In the genomic region with DNA sequence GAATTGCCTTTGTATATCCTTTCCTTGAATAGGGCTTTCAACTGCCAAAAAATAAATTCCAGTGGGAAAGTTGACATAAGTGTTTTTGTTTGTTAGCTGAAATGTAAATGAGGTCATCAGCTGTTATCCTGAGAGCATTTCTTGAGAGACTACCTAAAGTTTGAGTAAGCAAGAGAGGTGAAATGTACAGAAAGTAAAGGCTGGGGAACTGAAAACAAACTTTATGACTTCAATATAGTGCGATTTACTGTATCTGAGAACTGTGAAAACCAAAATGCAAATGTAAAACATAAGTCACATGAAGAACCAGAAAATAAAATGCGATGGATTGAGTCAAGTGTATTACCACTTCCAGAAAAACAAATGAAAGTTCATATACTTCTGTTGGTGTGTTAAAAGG, we compare ENCODE assay signal across 16 cellular contexts.
DNase-seq lines count a peak whose midpoint lies in the region; ATAC-seq and TF ChIP-seq lines count a peak whose summit lies in the region.
"Had no signal": no experiment of that assay in that cellular context is flagged by ENCODE, and none has a peak within 500 bp of the region (broad histone marks: within the 10 kb centered on the region; RNA-seq: fewer than 3 reads in every experiment).

No MANE protein-coding gene starts in this region.

- H3K4me2 ChIP-seq in trophoblast cell (ENCODE audit: low read length) = no peak overlapping the region
- no peak overlapping the region for H3K4me2 ChIP-seq in PC-9
- H3K4me2 ChIP-seq: smooth muscle cell had no signal

- H4K12ac ChIP-seq in trophoblast cell (ENCODE audit: low read depth, low read length) = no peak overlapping the region

- H3K23ac ChIP-seq in trophoblast cell (ENCODE audit: low read length) = no peak overlapping the region

- H3K14ac ChIP-seq in trophoblast cell (ENCODE audit: low read length) = no peak overlapping the region

- H2AFZ ChIP-seq in trophoblast cell (ENCODE audit: insufficient read depth, low read length, poor library complexity) (no peak overlapping the region), PC-9 (no peak overlapping the region)

- no peak overlapping the region for H3K27ac ChIP-seq in trophoblast cell (ENCODE audit: low read depth, low read length)
- no peak overlapping the region for H3K27ac ChIP-seq in PC-9
- H3K27ac ChIP-seq: dorsolateral prefrontal cortex, tibial artery had no signal

- no peak overlapping the region for H4K8ac ChIP-seq in trophoblast cell (ENCODE audit: low read depth, low read length)

- no peaks in the 10 kb centered on the region for H3F3A ChIP-seq in PC-9 (ENCODE audit: insufficient read depth, low read depth)

- no peak overlapping the region for H4K91ac ChIP-seq in trophoblast cell (ENCODE audit: low read depth, low read length)

- H3K27me3 ChIP-seq in trophoblast cell (ENCODE audit: insufficient read depth, low read length) = no peaks in the 10 kb centered on the region
- no peaks in the 10 kb centered on the region for H3K27me3 ChIP-seq in PC-9 (ENCODE audit: insufficient read depth, low read depth)
- H3K27me3 ChIP-seq: BE2C, dorsolateral prefrontal cortex, tibial artery had no signal

- H2AK5ac ChIP-seq in trophoblast cell (ENCODE audit: low read length) = no peak overlapping the region

- DNase-seq in trophoblast cell (no peak), PC-9 (no peak)
- no peak for DNase-seq in activated CD4-positive, alpha-beta T cell treated with anti-CD3 and anti-CD28 coated beads for 1 hour
- DNase-seq in effector CD4-positive, alpha-beta T cell = no peak
- DNase-seq: activated CD4-positive, alpha-beta T cell treated with anti-CD3 and anti-CD28 coated beads, Interleukin-2, amount 50 U/mL, for 48 hours; activated T-cell treated with anti-CD3 and anti-CD28 coated beads, Interleukin-2, amount 50 U/mL, for 72 hours; BE2C; dorsolateral prefrontal cortex; KBM-7; NCI-H1048; NCI-H82; tibial artery had no signal

- no TSS peak for BruUV-seq in PC-9 (replicated peaks; lab: Mats Ljungman, UMichigan)

- no peak overlapping the region for H3K9ac ChIP-seq in trophoblast cell (ENCODE audit: low read length)

- H3K9me3 ChIP-seq in trophoblast cell (ENCODE audit: insufficient read depth, low read depth, low read length) (no peaks in the 10 kb centered on the region), PC-9 (ENCODE audit: insufficient read depth, low read depth) (no peaks in the 10 kb centered on the region)
- H3K9me3 ChIP-seq: BE2C, tibial artery had no signal

- no peak for TF ChIP-seq CTCF in PC-9 (conservative IDR thresholded peaks at IDR 0.05)

- no peaks in the 10 kb centered on the region for H3K36me3 ChIP-seq in trophoblast cell (ENCODE audit: control insufficient read depth in 1 of 2, insufficient read depth in 2 of 2, low read length in 2 of 2)
- no peaks in the 10 kb centered on the region for H3K36me3 ChIP-seq in PC-9 (ENCODE audit: low read depth)
- H3K36me3 ChIP-seq: BE2C, tibial artery had no signal

- H3K79me2 ChIP-seq in trophoblast cell (ENCODE audit: control insufficient read depth, insufficient read depth, low read length, poor library complexity) (no peaks in the 10 kb centered on the region), PC-9 (ENCODE audit: low read depth) (no peaks in the 10 kb centered on the region)

- no peaks in the 10 kb centered on the region; the same call in 1 of the 2 replicates for H3K9me2 ChIP-seq in PC-9 (ENCODE audit: insufficient read depth)

- CTCF ChIA-PET in PC-9 (lab: Charles Lee) = interaction anchor here (0.6 kb wide), 1 partner anchor 413 kb away, joined by 4 read pairs; no protein-coding TSS in a partner anchor

- H3K4me3 ChIP-seq in trophoblast cell (ENCODE audit: low read depth, low read length) (no peak overlapping the region), PC-9 (no peak overlapping the region)
- H3K4me3 ChIP-seq: dorsolateral prefrontal cortex, smooth muscle cell, tibial artery had no signal

- H4K20me1 ChIP-seq in PC-9 (ENCODE audit: insufficient read depth) = no peaks in the 10 kb centered on the region

- POLR2A ChIA-PET in PC-9 (lab: Charles Lee; ENCODE audit: unreplicated experiment) = no interaction called here

- H3K4me1 ChIP-seq in trophoblast cell (ENCODE audit: control insufficient read depth in 1 of 2, insufficient read depth in 2 of 2, low read length in 2 of 2) (no peaks in the 10 kb centered on the region), PC-9 (replicated peaks; ENCODE audit: insufficient read depth) (no peaks in the 10 kb centered on the region)
- H3K4me1 ChIP-seq: tibial artery had no signal

- peak; percentile 66 for ATAC-seq in GM18909 (IDR thresholded peaks at IDR 0.05; ENCODE audit: poor library complexity, unreplicated experiment)
- peak; percentile 79 for ATAC-seq in GM21786 (IDR thresholded peaks at IDR 0.05; ENCODE audit: unreplicated experiment)
- peak; percentile 78 for ATAC-seq in HG03342 (IDR thresholded peaks at IDR 0.05; ENCODE audit: unreplicated experiment)
- ATAC-seq: activated T-cell treated with anti-CD3 and anti-CD28 coated beads, Interleukin-2, amount 50 U/mL, for 72 hours had no signal

- H2BK5ac ChIP-seq in trophoblast cell (ENCODE audit: low read depth, low read length, poor library complexity) = no peak overlapping the region

- intact Hi-C loops in PC-9 (cut with micrococcal nuclease; ENCODE audit: unreplicated experiment) = no loop called here

- H3K18ac ChIP-seq in trophoblast cell (ENCODE audit: low read length) = no peak overlapping the region

- H3K79me1 ChIP-seq in trophoblast cell (ENCODE audit: low read length) = no peaks in the 10 kb centered on the region

- no peak overlapping the region for H2BK12ac ChIP-seq in trophoblast cell (ENCODE audit: low read length)

- no peak overlapping the region for H2BK120ac ChIP-seq in trophoblast cell (ENCODE audit: insufficient read depth, low read length, poor library complexity)

- WGBS in trophoblast cell (ENCODE audit: extremely low coverage, insufficient coverage, insufficient read length) = no CpG with 5 or more reads among the region's 2 CpGs

- H3K4ac ChIP-seq in trophoblast cell (ENCODE audit: low read depth, low read length) = no peak overlapping the region
